In the genomic region with DNA sequence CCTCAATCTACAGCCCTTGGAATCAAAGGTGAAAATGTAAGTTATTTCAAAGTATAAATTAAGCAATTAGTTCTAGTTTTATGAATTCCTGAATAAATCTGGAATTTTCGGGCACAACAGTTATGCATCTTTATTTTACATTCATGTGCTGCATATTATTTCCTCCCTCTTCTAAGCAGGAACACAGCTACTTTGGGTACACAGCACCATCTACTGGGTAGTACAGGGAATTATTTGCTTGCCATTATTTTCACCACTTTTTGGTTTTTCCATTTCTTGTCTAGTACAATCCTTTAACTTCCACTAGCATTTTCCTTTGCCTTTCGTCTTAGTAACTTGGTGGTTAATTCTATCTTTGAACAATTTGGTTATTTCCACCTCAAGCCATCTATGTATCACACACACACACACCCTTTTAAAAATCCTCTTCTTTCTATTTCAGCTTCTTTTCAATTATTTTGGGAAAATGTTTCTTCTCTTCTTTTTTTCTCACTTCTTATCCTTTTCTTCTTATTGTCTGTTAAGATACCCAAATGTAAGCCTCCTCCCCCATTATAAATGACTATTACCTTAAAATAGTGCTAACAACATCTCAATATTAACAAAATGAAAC, we compare ENCODE assay signal across 8 cellular contexts.
DNase-seq lines count a peak whose midpoint lies in the region; ATAC-seq and TF ChIP-seq lines count a peak whose summit lies in the region.

No MANE protein-coding gene starts in this region.

- no peak for ATAC-seq in HG03469 (IDR thresholded peaks at IDR 0.05; ENCODE audit: unreplicated experiment)

- DNase-seq in EL = peak; percentile 69
- peak; percentile 26 for DNase-seq in HPDE6-E6E7 (ENCODE audit: extremely low spot score)
- peak; percentile 78 for DNase-seq in RPMI7951 (ENCODE audit: low read depth)
- DNase-seq in fibroblast of pulmonary artery (ENCODE audit: low read depth) = peak; percentile 81
- DNase-seq in retina = no peak
- DNase-seq in globus pallidus (ENCODE audit: low spot score) = no peak
- no peak for DNase-seq in activated CD8-positive, alpha-beta memory T cell treated with anti-CD3 and anti-CD28 coated beads for 24 hours

- peak; percentile 68 for TF ChIP-seq CTCF in fibroblast of pulmonary artery (IDR thresholded peaks at IDR 0.05; ENCODE audit: low read length, missing control alignments)

- no peak overlapping the region for H3K4me3 ChIP-seq in fibroblast of pulmonary artery (replicated peaks; ENCODE audit: low read depth, low read length)

Comparison
In these comparisons a context has a peak if more than half of its experiments do, and no peak if none do; other contexts are left out.
1. DNase-seq: peak in EL (single experiment), HPDE6-E6E7 (single experiment), RPMI7951 (single experiment) and fibroblast of pulmonary artery (single experiment); none in retina (single experiment), globus pallidus (single experiment) and activated CD8-positive, alpha-beta memory T cell treated with anti-CD3 and anti-CD28 coated beads for 24 hours (single experiment).